ENCODE assay signal across 11 cellular contexts in the genomic region with DNA sequence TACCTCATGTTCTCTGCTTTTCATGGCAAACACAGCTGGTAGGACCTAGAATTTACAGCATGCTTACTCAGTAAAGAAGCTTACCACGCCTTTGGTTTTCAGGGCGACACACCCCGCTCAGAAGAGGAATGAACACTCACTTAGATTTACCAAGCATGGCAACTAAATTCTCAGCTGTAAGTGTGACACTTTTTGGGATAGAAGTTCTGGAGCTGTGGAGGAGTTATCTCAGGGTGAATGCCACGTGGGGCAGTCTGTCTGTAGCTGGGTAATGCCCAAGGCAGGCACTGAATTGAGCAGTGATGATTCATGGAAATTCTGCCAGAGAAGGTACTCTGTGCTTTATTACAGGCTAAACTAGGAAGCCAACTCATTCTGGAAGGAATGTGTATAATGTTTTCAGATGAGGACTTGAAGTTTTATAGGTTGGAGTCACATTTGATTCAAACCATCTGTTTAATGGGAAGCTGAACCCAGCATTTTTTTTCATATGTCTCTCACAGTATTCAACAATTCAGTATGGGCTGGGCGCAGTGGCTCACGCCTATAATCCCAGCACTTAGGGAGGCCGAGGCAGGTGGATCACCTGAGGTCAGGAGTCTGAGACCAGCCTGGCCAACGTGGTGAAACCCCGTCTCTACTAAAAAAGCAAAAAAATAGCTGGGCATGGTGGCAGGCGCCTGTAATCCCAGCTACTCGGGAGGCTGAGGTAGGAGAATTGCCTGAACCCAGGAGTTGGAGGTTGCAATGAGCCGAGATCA. TPM values are rescaled to one million over a fixed set of nuclear protein-coding genes. Genes with fewer than 3 reads are reported as not detected.
DNase-seq lines count a peak whose midpoint lies in the region; ATAC-seq and TF ChIP-seq lines count a peak whose summit lies in the region.
"Had no signal": no experiment of that assay in that cellular context is flagged by ENCODE, and none has a peak within 500 bp of the region (broad histone marks: within the 10 kb centered on the region; RNA-seq: fewer than 3 reads in every experiment).

No MANE protein-coding gene starts in this region.

- H3K27me3 ChIP-seq in SJSA1 (replicated peaks) (no peaks in the 10 kb centered on the region), sigmoid colon (no peaks in the 10 kb centered on the region)

- H3K27ac ChIP-seq in SJSA1: peak overlapping the region; percentile 84
- H3K27ac ChIP-seq in sigmoid colon: peak overlapping the region; percentile 82 to 89 (median 87)

- peak; percentile 100 for DNase-seq in EL
- peak; percentile 94 to 96 for DNase-seq in SJSA1 (ENCODE audit: low read depth in 1 of 2, low spot score in 2 of 2)
- DNase-seq in fibroblast of the aortic adventitia (ENCODE audit: low read depth): peak; percentile 99
- DNase-seq in sigmoid colon: peak; percentile 91
- DNase-seq in iPS-NIHi7 (ENCODE audit: extremely low spot score): no peak
- no peak for DNase-seq in GM10266 (ENCODE audit: extremely low spot score)
- DNase-seq: central memory CD4-positive, alpha-beta T cell had no signal

- TF ChIP-seq POLR2A in sigmoid colon (IDR thresholded peaks at IDR 0.05): no peak

- 34 to 60% methylated on average over 12 of the region's 12 CpGs for WGBS in sigmoid colon, 2 donors

- H3K4me3 ChIP-seq in SJSA1 (no peak overlapping the region), fibroblast of the aortic adventitia (ENCODE audit: low read depth, low read length) (peak overlapping the region; percentile 32), sigmoid colon (no peak overlapping the region)
- H3K4me3 ChIP-seq: GM12878 had no signal

- H3K9me3 ChIP-seq in SJSA1 (replicated peaks): no peaks in the 10 kb centered on the region
- H3K9me3 ChIP-seq in sigmoid colon: no peaks in the 10 kb centered on the region

- H3K4me1 ChIP-seq in SJSA1 (replicated peaks) (peaks cover 62% of the 10 kb centered on the region), sigmoid colon (peaks cover 0 to 56% (median 40%) of the 10 kb centered on the region in 4 donors)

- intact Hi-C loops in sigmoid colon (cut with DNase I): loop anchor here (2.0 kb wide), 3 partner anchors 53 to 223 kb away; a partner anchor contains a TSS

- peak; percentile 87 to 97 (median 94) for TF ChIP-seq EP300 in sigmoid colon (IDR thresholded peaks at IDR 0.05)

- H3K36me3 ChIP-seq in SJSA1 (peaks cover 4% of the 10 kb centered on the region), sigmoid colon (no peaks in the 10 kb centered on the region)

- peak; percentile 27 for TF ChIP-seq CTCF in fibroblast of the aortic adventitia (IDR thresholded peaks at IDR 0.05; ENCODE audit: insufficient read depth, low read length)
- peak in 2 of 4 experiments; percentile 4 to 5 for TF ChIP-seq CTCF in sigmoid colon (IDR thresholded peaks at IDR 0.05)
- no peak for TF ChIP-seq CTCF in GM10266 (IDR thresholded peaks at IDR 0.05; ENCODE audit: control insufficient read depth, insufficient read depth, low read depth, missing control alignments)

- ATAC-seq in GM18861 (IDR thresholded peaks at IDR 0.05; ENCODE audit: unreplicated experiment) (no peak), HG02610 (IDR thresholded peaks at IDR 0.05; ENCODE audit: unreplicated experiment) (no peak)
- ATAC-seq: GM12878, right cardiac atrium had no signal

RNA-seq across cellular contexts. Expression of a gene that starts 3.5 kb away (rescaled TPM):
- total RNA-seq in SJSA1 (2014; rRNA removed; shearing (Covaris generic)): 42.2 and 58.0 TPM in 2 replicates
- total RNA-seq in fibroblast of the aortic adventitia (ENCODE audit: low replicate concordance) (16.4 and 80.2 TPM in 2 replicates), sigmoid colon (10 to 100 TPM; 10.7 to 14.7 (median 12.4) TPM)
- polyA plus RNA-seq in sigmoid colon: 1 to 10 TPM; 3.6 to 8.8 (median 6.2) TPM

Comparison
In these comparisons a context has a peak if more than half of its experiments do, and no peak if none do; other contexts are left out.
1. DNase-seq: peak in EL (single experiment), SJSA1 (2 of 2), fibroblast of the aortic adventitia (single experiment) and sigmoid colon (single experiment); none in iPS-NIHi7 (single experiment) and GM10266 (single experiment).